In the genomic region with DNA sequence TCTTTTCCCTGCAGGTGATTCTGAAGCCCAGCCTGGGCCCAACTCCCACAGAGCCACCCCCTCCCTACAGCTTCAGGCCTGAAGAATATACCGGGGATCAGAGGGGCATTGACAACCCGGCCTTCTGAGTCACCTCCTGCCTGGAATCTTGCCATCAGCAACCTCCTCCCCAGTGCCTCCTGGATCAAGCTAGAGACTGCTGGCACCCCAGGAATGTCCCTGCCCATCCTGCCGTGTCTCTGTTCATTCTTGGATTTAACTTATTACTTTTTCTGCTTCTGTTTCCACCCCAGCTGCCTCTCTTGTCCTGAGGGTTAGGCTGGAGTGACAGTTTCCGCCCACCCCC, we compare ENCODE assay signal across 14 cellular contexts. TPM values are rescaled to one million over a fixed set of nuclear protein-coding genes. Genes with fewer than 3 reads are reported as not detected.
DNase-seq lines count a peak whose midpoint lies in the region; ATAC-seq, FAIRE-seq and TF ChIP-seq lines count a peak whose summit lies in the region.
"Had no signal": no experiment of that assay in that cellular context is flagged by ENCODE, and none has a peak within 500 bp of the region (broad histone marks: within the 10 kb centered on the region; RNA-seq: fewer than 3 reads in every experiment).

No MANE protein-coding gene starts in this region.

- H3K36me3 ChIP-seq in SJSA1 = peaks cover 16% of the 10 kb centered on the region
- no peaks in the 10 kb centered on the region for H3K36me3 ChIP-seq in upper lobe of right lung
- H3K36me3 ChIP-seq: right atrium auricular region had no signal

- intact Hi-C loops in upper lobe of right lung (cut with DNase I) = no loop called here

- H3K27me3 ChIP-seq in SJSA1 (replicated peaks) = no peaks in the 10 kb centered on the region
- peaks cover 4% of the 10 kb centered on the region for H3K27me3 ChIP-seq in upper lobe of right lung
- H3K27me3 ChIP-seq: right atrium auricular region had no signal

- FAIRE-seq in H54 (lab: Jason Lieb, UNC) (peak; percentile 76), urothelium cell line (lab: Jason Lieb, UNC) (no peak)

- peak; percentile 88 for DNase-seq in H54 (ENCODE audit: insufficient read length, low spot score)
- DNase-seq in SJSA1 (ENCODE audit: low read depth in 1 of 2, low spot score in 2 of 2) = peak; percentile 43 to 83
- peak; percentile 52 for DNase-seq in fibroblast of mammary gland (ENCODE audit: low read depth)
- DNase-seq in urothelium cell line (ENCODE audit: low spot score) = peak; percentile 76
- DNase-seq in upper lobe of right lung = no peak
- DNase-seq in SHP77 (lab: John Stamatoyannopoulos, UW) = no peak
- DNase-seq: activated CD4-positive, CD25-positive, alpha-beta regulatory T cell; central memory CD4-positive, alpha-beta T cell; naive B cell; stimulated activated CD4-positive, alpha-beta T cell treated with anti-CD3 and anti-CD28 coated beads, Interleukin-4, amount 100 ng/mL, for 24 hours; stimulated activated naive B cell treated with anti-CD40 and anti-IgM and Interleukin-4, amounts not matched to agents 10 μg/mL and 1 μg/mL and 100 μg/mL, for 72 hours had no signal

- no peak overlapping the region for H3K4me3 ChIP-seq in SJSA1
- no peak overlapping the region for H3K4me3 ChIP-seq in fibroblast of mammary gland (ENCODE audit: control insufficient read depth, low read depth, low read length)
- H3K4me3 ChIP-seq in upper lobe of right lung = no peak overlapping the region
- H3K4me3 ChIP-seq: right atrium auricular region had no signal

- H3K4me1 ChIP-seq in SJSA1 (replicated peaks) (peaks cover 30% of the 10 kb centered on the region), upper lobe of right lung (peaks cover 7% of the 10 kb centered on the region)
- H3K4me1 ChIP-seq: right atrium auricular region had no signal

- H3K9me3 ChIP-seq in SJSA1 (replicated peaks) (peaks cover 8% of the 10 kb centered on the region; the same call in 1 of the 2 replicates), upper lobe of right lung (no peaks in the 10 kb centered on the region)
- H3K9me3 ChIP-seq: right atrium auricular region had no signal

- no peak for TF ChIP-seq POLR2A in H54 (IDR thresholded peaks at IDR 0.05; ENCODE audit: low read depth, low read length)

- H3K27ac ChIP-seq in SJSA1 (no peak overlapping the region), upper lobe of right lung (no peak overlapping the region)
- H3K27ac ChIP-seq: right atrium auricular region had no signal

- TF ChIP-seq CTCF in fibroblast of mammary gland (conservative IDR thresholded peaks at IDR 0.05; ENCODE audit: control insufficient read depth, insufficient read depth, low read depth, low read length) (no peak), upper lobe of right lung (IDR thresholded peaks at IDR 0.05) (no peak)

- ATAC-seq in upper lobe of right lung = no peak
- no peak for ATAC-seq in HG03196 (IDR thresholded peaks at IDR 0.05; ENCODE audit: unreplicated experiment)
- ATAC-seq: left lobe of liver; stimulated activated naive B cell treated with anti-CD40 and anti-IgM and Interleukin-4, amounts not matched to agents 10 μg/mL and 1 μg/mL and 100 μg/mL, for 72 hours had no signal

RNA-seq across cellular contexts. Expression of gene TMEM92, which starts 4.9 kb away (rescaled TPM):
- total RNA-seq in SJSA1 (2014; rRNA removed; shearing (Covaris generic)) = 0.05 TPM in 1 of 2 replicates, not detected in the other
- total RNA-seq in upper lobe of right lung = 11.3 TPM
- total RNA-seq: right atrium auricular region had no signal

Comparison
In these comparisons a context has a peak if more than half of its experiments do, and no peak if none do; other contexts are left out.
1. DNase-seq: peak in H54 (single experiment), SJSA1 (2 of 2), fibroblast of mammary gland (single experiment) and urothelium cell line (single experiment); none in upper lobe of right lung (single experiment) and SHP77 (0 of 2).
2. RNA of gene TMEM92, which starts 4.9 kb away (total RNA-seq): 11.3 TPM in upper lobe of right lung (single experiment); 0.05 TPM in SJSA1; every median in the first group is over 10 times any median in the second.